8 cellular contexts compared by ENCODE assay signal in the genomic region with DNA sequence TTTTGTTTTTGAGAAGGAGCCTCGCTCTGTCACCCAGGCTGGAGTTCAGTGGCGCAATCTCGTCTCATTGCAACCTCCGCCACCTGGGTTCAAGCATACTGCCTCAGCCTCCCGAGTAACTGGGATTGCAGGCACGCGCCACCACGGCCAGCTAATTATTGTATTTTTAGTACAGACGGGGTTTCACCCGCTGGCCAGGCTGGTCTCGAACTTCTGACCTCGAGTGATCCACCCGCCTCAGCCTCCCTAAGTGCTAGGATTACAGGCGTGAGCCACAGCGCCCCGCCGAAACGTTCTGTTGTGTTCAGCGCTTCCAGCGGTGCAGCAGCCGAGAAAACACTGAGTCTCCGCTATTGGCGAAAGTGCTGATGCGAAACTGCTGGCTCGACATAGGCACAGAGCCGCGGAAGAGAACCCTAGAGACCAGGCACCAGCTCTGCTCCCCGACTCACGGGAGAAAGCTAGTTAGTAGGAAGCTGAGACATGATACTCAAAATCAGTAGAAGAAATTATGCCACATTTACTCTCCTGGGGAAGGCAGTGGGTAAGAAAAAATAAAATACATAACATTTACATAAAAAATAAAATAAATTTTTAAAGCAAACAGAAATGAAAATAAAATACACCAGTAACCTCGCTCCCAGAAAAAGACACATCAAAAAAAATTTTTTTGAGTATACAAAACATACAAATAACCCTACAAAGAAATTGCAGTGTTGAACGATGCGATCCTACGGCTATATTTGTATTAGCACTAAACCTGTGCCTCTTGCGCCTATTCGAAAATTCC. TPM values are rescaled to one million over a fixed set of nuclear protein-coding genes. Genes with fewer than 3 reads are reported as not detected.
DNase-seq lines count a peak whose midpoint lies in the region; ATAC-seq and TF ChIP-seq lines count a peak whose summit lies in the region.

No MANE protein-coding gene starts in this region.

- H3K27me3 Mint-ChIP-seq in activated T-helper 17 cell treated with anti-CD3 and anti-CD28 coated beads, Interleukin-2, amount 50 U/mL, for 72 hours = no peaks in the 10 kb centered on the region

- H3K27ac ChIP-seq in DND-41 (ENCODE audit: low read length) (peak overlapping the region; percentile 93), GM23248 (peak overlapping the region; percentile 92), subcutaneous abdominal adipose tissue (ENCODE audit: low read depth, low read length) (peak overlapping the region; percentile 95)

- in situ Hi-C loops in GM23248 (cut with MboI) = no loop called here

- H3K79me2 ChIP-seq in DND-41 (ENCODE audit: insufficient read depth, low read length) (peaks cover 77% of the 10 kb centered on the region), GM23248 (ENCODE audit: insufficient read depth) (no peaks in the 10 kb centered on the region), Loucy (ENCODE audit: insufficient read depth, low read length) (peaks cover 81% of the 10 kb centered on the region)

- peak; percentile 66 for ATAC-seq in DND-41 (ENCODE audit: insufficient read depth, low read depth)
- peak; percentile 71 for ATAC-seq in activated T-helper 17 cell treated with anti-CD3 and anti-CD28 coated beads, Interleukin-2, amount 50 U/mL, for 72 hours (replicated peaks)

- H4K20me1 ChIP-seq in DND-41 (ENCODE audit: insufficient read depth, low read length) = no peaks in the 10 kb centered on the region
- no peaks in the 10 kb centered on the region for H4K20me1 ChIP-seq in GM23248 (ENCODE audit: insufficient read depth)
- H4K20me1 ChIP-seq in Loucy (ENCODE audit: insufficient read depth, low read length, poor library complexity, severe bottlenecking) = no peaks in the 10 kb centered on the region

- H3K27me3 ChIP-seq in DND-41 (ENCODE audit: insufficient read depth, low read length, poor library complexity) = no peaks in the 10 kb centered on the region
- H3K27me3 ChIP-seq in GM23248 (replicated peaks; ENCODE audit: insufficient read depth) = no peaks in the 10 kb centered on the region
- H3K27me3 ChIP-seq in Loucy (ENCODE audit: insufficient read depth, low read length, poor library complexity, severe bottlenecking) = no peaks in the 10 kb centered on the region
- no peaks in the 10 kb centered on the region for H3K27me3 ChIP-seq in neuron (ENCODE audit: insufficient read depth, low read length)
- H3K27me3 ChIP-seq in subcutaneous abdominal adipose tissue (ENCODE audit: control insufficient read depth in 5 of 5, insufficient read depth in 4 of 5, low read length in 5 of 5) = no peaks in the 10 kb centered on the region

- TF ChIP-seq CTCF in DND-41 (IDR thresholded peaks at IDR 0.05; ENCODE audit: borderline replicate concordance, extremely low read depth, low read length, poor library complexity, severe bottlenecking) (peak; percentile 37), Loucy (conservative IDR thresholded peaks at IDR 0.05; ENCODE audit: low read length) (peak; percentile 16; the same call in 1 of the 2 replicates), fibroblast of the aortic adventitia (IDR thresholded peaks at IDR 0.05; ENCODE audit: insufficient read depth, low read length) (peak; percentile 16)

- H3K36me3 ChIP-seq in DND-41 (ENCODE audit: insufficient read depth, low read length) (peaks cover 5% of the 10 kb centered on the region; the same call in 1 of the 2 replicates), GM23248 (ENCODE audit: low read depth) (no peaks in the 10 kb centered on the region), Loucy (ENCODE audit: insufficient read depth, low read length) (no peaks in the 10 kb centered on the region), neuron (ENCODE audit: insufficient read depth, low read length) (no peaks in the 10 kb centered on the region), subcutaneous abdominal adipose tissue (ENCODE audit: control insufficient read depth in 5 of 5, insufficient read depth in 5 of 5, low read length in 5 of 5) (no peaks in the 10 kb centered on the region)

- DNase-seq in DND-41 (peak; percentile 93), GM23248 (peak; percentile 88), RPMI8226 (peak; percentile 99), fibroblast of the aortic adventitia (ENCODE audit: low read depth) (peak; percentile 91)

- H3K9me3 Mint-ChIP-seq in activated T-helper 17 cell treated with anti-CD3 and anti-CD28 coated beads, Interleukin-2, amount 50 U/mL, for 72 hours = no peaks in the 10 kb centered on the region

- H3K4me3 ChIP-seq in DND-41 (ENCODE audit: low read depth in 1 of 2, low read length in 2 of 2) (peak overlapping the region; percentile 46 to 68), GM23248 (peak overlapping the region; percentile 78), Loucy (ENCODE audit: low read length, poor library complexity, severe bottlenecking) (peak overlapping the region; percentile 95), fibroblast of the aortic adventitia (ENCODE audit: low read depth, low read length) (peak overlapping the region; percentile 66), neuron (ENCODE audit: low read length) (peak overlapping the region; percentile 50), subcutaneous abdominal adipose tissue (ENCODE audit: low read depth in 1 of 5, low read length in 5 of 5) (peak overlapping the region; percentile 72 to 95 (median 76))

- H3K9me3 ChIP-seq in DND-41 (ENCODE audit: insufficient read depth, low read length, severe bottlenecking) = no peaks in the 10 kb centered on the region
- H3K9me3 ChIP-seq in GM23248 (ENCODE audit: low read depth) = no peaks in the 10 kb centered on the region
- no peaks in the 10 kb centered on the region for H3K9me3 ChIP-seq in Loucy (ENCODE audit: insufficient read depth, low read depth, low read length)
- no peaks in the 10 kb centered on the region for H3K9me3 ChIP-seq in neuron (ENCODE audit: low read length)
- H3K9me3 ChIP-seq in subcutaneous abdominal adipose tissue (ENCODE audit: control insufficient read depth in 5 of 5, low read length in 5 of 5) = no peaks in the 10 kb centered on the region

- H3F3A ChIP-seq in GM23248 (ENCODE audit: insufficient read depth) (peaks cover 36% of the 10 kb centered on the region), Loucy (ENCODE audit: low read depth) (peaks cover 22% of the 10 kb centered on the region)

- H3K27ac Mint-ChIP-seq in activated T-helper 17 cell treated with anti-CD3 and anti-CD28 coated beads, Interleukin-2, amount 50 U/mL, for 72 hours = peak overlapping the region; percentile 91

- WGBS in GM23248 (ENCODE audit: low coverage in 1 of 2, low lambda C conversion rate in 2 of 2, missing lambda C conversion rate in 2 of 2), 2 experiments = 10% methylated on average over 35 of the region's 35 CpGs

- peak overlapping the region; percentile 76 for H3K4me2 ChIP-seq in DND-41 (ENCODE audit: insufficient read depth, low read length)
- H3K4me2 ChIP-seq in GM23248 (ENCODE audit: unreplicated experiment) = peak overlapping the region; percentile 88
- H3K4me2 ChIP-seq in Loucy (ENCODE audit: low read depth, low read length, poor library complexity, severe bottlenecking) = peak overlapping the region; percentile 96

- peaks cover 32% of the 10 kb centered on the region for H3K4me1 ChIP-seq in DND-41 (ENCODE audit: insufficient read depth, low read length)
- H3K4me1 ChIP-seq in GM23248 (ENCODE audit: insufficient read depth) = peaks cover 21% of the 10 kb centered on the region
- peaks cover 57% of the 10 kb centered on the region for H3K4me1 ChIP-seq in Loucy (ENCODE audit: insufficient read depth, low read length, poor library complexity, severe bottlenecking)
- H3K4me1 ChIP-seq in neuron (ENCODE audit: insufficient read depth, low read length) = no peaks in the 10 kb centered on the region
- peaks cover 0 to 34% (median 20%) of the 10 kb centered on the region in 5 donors for H3K4me1 ChIP-seq in subcutaneous abdominal adipose tissue (ENCODE audit: control insufficient read depth in 5 of 5, insufficient read depth in 5 of 5, low read length in 5 of 5)

- H2AFZ ChIP-seq in DND-41 (ENCODE audit: low read depth, low read length) (peak overlapping the region; percentile 85), GM23248 (peak overlapping the region; percentile 90), Loucy (ENCODE audit: low read length) (no peak overlapping the region), neuron (ENCODE audit: low read depth, low read length) (peak overlapping the region; percentile 39)

- H3K9me2 ChIP-seq in GM23248 (ENCODE audit: insufficient read depth) (no peaks in the 10 kb centered on the region), Loucy (replicated peaks; ENCODE audit: low read depth, low read length) (no peaks in the 10 kb centered on the region)

- H3K9ac ChIP-seq in DND-41 (ENCODE audit: low read depth, low read length) (peak overlapping the region; percentile 68), GM23248 (peak overlapping the region; percentile 90), Loucy (ENCODE audit: low read depth, low read length, poor library complexity, severe bottlenecking) (peak overlapping the region; percentile 100), subcutaneous abdominal adipose tissue (ENCODE audit: low read length in 5 of 5) (peak overlapping the region in 4 of 5 donors; percentile 51 to 84 (median 72))

- peak overlapping the region; percentile 84 for H3K4me3 Mint-ChIP-seq in activated T-helper 17 cell treated with anti-CD3 and anti-CD28 coated beads, Interleukin-2, amount 50 U/mL, for 72 hours

- H3K36me3 Mint-ChIP-seq in activated T-helper 17 cell treated with anti-CD3 and anti-CD28 coated beads, Interleukin-2, amount 50 U/mL, for 72 hours (ENCODE audit: low read depth) = peaks cover 20% of the 10 kb centered on the region

- H3K4me1 Mint-ChIP-seq in activated T-helper 17 cell treated with anti-CD3 and anti-CD28 coated beads, Interleukin-2, amount 50 U/mL, for 72 hours = peaks cover 25% of the 10 kb centered on the region

RNA-seq across cellular contexts. Expression of gene ANXA2R, which starts 31.6 kb away (rescaled TPM):
- 0.13 and 1.2 TPM in 2 replicates for total RNA-seq in GM23248 (2014; rRNA removed; shearing (Covaris generic))
- 0.35 and 0.56 TPM in 2 replicates for polyA plus RNA-seq in GM23248 (2016; fragmentation: Nextera tagmentation; extraction: Ambion mirVana)
- 1 to 10 TPM; 2.4 to 6.2 TPM for total RNA-seq in activated T-helper 17 cell treated with anti-CD3 and anti-CD28 coated beads, Interleukin-2, amount 50 U/mL, for 72 hours
- 3.0 and 3.4 TPM in 2 replicates for total RNA-seq in fibroblast of the aortic adventitia (ENCODE audit: low replicate concordance)

Comparison
In these comparisons a context has a peak if more than half of its experiments do, and no peak if none do; other contexts are left out.
1. Peak in every context shown above with its lines: DNase-seq, ATAC-seq, H3K4me3 ChIP-seq and H3K27ac ChIP-seq.